ENCODE assay signal across 26 cellular contexts in the genomic region with DNA sequence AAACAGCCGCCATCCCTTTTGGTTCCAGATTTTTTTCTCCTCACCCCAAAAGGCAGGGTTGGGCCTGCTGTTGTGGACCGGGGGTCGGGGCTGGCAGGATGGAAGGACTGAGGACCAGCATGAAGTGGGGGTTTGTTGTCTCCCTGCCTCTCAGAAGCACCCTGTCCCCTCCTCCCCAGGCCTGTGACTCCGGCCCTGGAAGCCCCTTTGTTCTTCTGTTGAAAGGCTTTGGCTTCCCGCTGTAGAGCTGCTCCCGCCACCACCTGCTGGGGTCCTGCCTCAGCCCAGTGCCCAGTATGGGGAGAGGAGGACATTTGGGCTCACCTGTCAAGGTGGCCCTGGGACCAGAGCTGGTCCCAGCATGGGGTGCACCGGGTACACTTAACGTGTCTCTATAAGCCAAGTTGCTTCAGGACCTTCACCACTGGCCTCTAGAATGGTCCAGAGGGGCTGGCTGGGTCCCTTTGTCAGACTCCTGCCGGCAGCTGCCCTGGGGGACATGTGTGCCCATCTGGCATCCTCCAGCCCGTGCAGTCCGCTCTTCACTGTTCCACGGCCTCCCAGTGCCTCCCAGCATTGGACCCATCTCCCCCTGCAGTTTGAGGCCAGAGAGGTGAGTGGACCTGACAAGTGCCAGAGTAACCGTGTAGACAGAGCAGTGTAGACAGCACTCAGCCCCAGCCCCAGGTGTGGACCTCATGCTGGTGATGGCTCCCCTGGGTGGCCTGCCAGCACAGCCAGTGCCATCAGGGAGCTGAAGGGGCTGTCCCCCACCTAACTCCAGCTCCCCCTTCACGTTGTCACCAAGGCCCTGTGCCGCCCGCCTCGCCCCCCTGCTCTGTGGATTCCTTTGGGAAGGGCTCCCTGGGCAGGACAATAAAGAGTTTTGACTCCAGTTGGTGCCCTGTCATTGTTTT. TPM values are rescaled to one million over a fixed set of nuclear protein-coding genes. Genes with fewer than 3 reads are reported as not detected.
"Had no signal": no experiment of that assay in that cellular context is flagged by ENCODE, and none has a peak within 500 bp of the region (broad histone marks: within the 10 kb centered on the region; RNA-seq: fewer than 3 reads in every experiment).

No MANE protein-coding gene starts in this region.

- H3K27ac ChIP-seq: adrenal gland, foreskin keratinocyte, testis, uterus had no signal

- H3K27me3 ChIP-seq: adrenal gland, foreskin keratinocyte, testis, uterus had no signal

- H3K36me3 ChIP-seq: uterus had no signal

- DNase-seq: activated CD4-positive, alpha-beta memory T cell treated with anti-CD3 and anti-CD28 coated beads, Interleukin-2, amount 10 ng/mL, durations not matched to agents 7 days and 5 days; activated CD4-positive, alpha-beta T cell treated with anti-CD3 and anti-CD28 coated beads for 48 hours; activated CD4-positive, CD25-positive, alpha-beta regulatory T cell; activated gamma-delta T cell; adrenal gland; effector CD4-positive, alpha-beta T cell; foreskin keratinocyte; naive thymus-derived CD8-positive, alpha-beta T cell; nucleus accumbens; small intestine; stimulated activated naive CD4-positive, alpha-beta T cell; SW 1271; T-helper 17 cell; testis; trophoblast cell; uterus had no signal

- H3K27ac Mint-ChIP-seq: activated CD4-positive, alpha-beta memory T cell treated with anti-CD3 and anti-CD28 coated beads, Interleukin-2, amount 10 ng/mL, durations not matched to agents 7 days and 5 days; activated naive CD8-positive, alpha-beta T cell; activated T-helper 1 cell treated with anti-CD3 and anti-CD28 coated beads, Interleukin-12 subunit alpha, Interleukin-12 subunit beta, Interleukin-2, Interleukin-4 antibody, amounts not matched to agents 30 ng/mL and 10 ng/mL and 1 ng/mL, durations not matched to agents 14 hours and 24 hours and 36 hours; dendritic cell treated with granulocyte-macrophage colony-stimulating factor and Interleukin-4, amounts not matched to agents 40 ng/mL and 50 ng/mL, for 4 days; mesothelial cell of epicardium had no signal

- H3K4me1 Mint-ChIP-seq: mesothelial cell of epicardium had no signal

- H3K4me3 ChIP-seq: adrenal gland, lung, testis, uterus had no signal

- H3K4me1 ChIP-seq: testis, uterus had no signal

- H3K9me3 ChIP-seq: adrenal gland, testis, uterus had no signal

- ATAC-seq: foreskin keratinocyte; naive thymus-derived CD8-positive, alpha-beta T cell; sciatic nerve; T-helper 17 cell had no signal

- H3K27me3 Mint-ChIP-seq: activated CD4-positive, alpha-beta memory T cell treated with anti-CD3 and anti-CD28 coated beads, Interleukin-2, amount 10 ng/mL, durations not matched to agents 7 days and 5 days; activated naive CD8-positive, alpha-beta T cell; dendritic cell treated with granulocyte-macrophage colony-stimulating factor and Interleukin-4, amounts not matched to agents 40 ng/mL and 50 ng/mL, for 4 days; naive thymus-derived CD8-positive, alpha-beta T cell; T-helper 17 cell had no signal

- H3K4me3 Mint-ChIP-seq: activated CD4-positive, alpha-beta memory T cell treated with anti-CD3 and anti-CD28 coated beads, Interleukin-2, amount 10 ng/mL, durations not matched to agents 7 days and 5 days; activated naive CD8-positive, alpha-beta T cell; activated T-helper 1 cell treated with anti-CD3 and anti-CD28 coated beads, Interleukin-12 subunit alpha, Interleukin-12 subunit beta, Interleukin-2, Interleukin-4 antibody, amounts not matched to agents 30 ng/mL and 10 ng/mL and 1 ng/mL, durations not matched to agents 14 hours and 24 hours and 36 hours; dendritic cell treated with granulocyte-macrophage colony-stimulating factor and Interleukin-4, amounts not matched to agents 40 ng/mL and 50 ng/mL, for 4 days; mesothelial cell of epicardium; naive thymus-derived CD8-positive, alpha-beta T cell; T-helper 17 cell had no signal

- H3K9me3 Mint-ChIP-seq: activated CD4-positive, alpha-beta memory T cell treated with anti-CD3 and anti-CD28 coated beads, Interleukin-2, amount 10 ng/mL, durations not matched to agents 7 days and 5 days; activated T-helper 1 cell treated with anti-CD3 and anti-CD28 coated beads, Interleukin-12 subunit alpha, Interleukin-12 subunit beta, Interleukin-2, Interleukin-4 antibody, amounts not matched to agents 30 ng/mL and 10 ng/mL and 1 ng/mL, durations not matched to agents 14 hours and 24 hours and 36 hours; dendritic cell treated with granulocyte-macrophage colony-stimulating factor and Interleukin-4, amounts not matched to agents 40 ng/mL and 50 ng/mL, for 4 days; mesothelial cell of epicardium; naive thymus-derived CD8-positive, alpha-beta T cell had no signal

RNA-seq across cellular contexts. Expression of gene FCN3, which starts 38.9 kb away (rescaled TPM):
- total RNA-seq: activated CD4-positive, alpha-beta memory T cell treated with anti-CD3 and anti-CD28 coated beads, Interleukin-2, amount 10 ng/mL, durations not matched to agents 7 days and 5 days; activated T-helper 1 cell treated with anti-CD3 and anti-CD28 coated beads, Interleukin-12 subunit alpha, Interleukin-12 subunit beta, Interleukin-2, Interleukin-4 antibody, amounts not matched to agents 30 ng/mL and 10 ng/mL and 1 ng/mL, durations not matched to agents 14 hours and 24 hours and 36 hours; astrocyte; chondrocyte; foreskin keratinocyte; glomerular endothelial cell; naive thymus-derived CD8-positive, alpha-beta T cell; T-helper 17 cell had no signal
- polyA plus RNA-seq: keratinocyte; naive thymus-derived CD8-positive, alpha-beta T cell had no signal

RNA-seq across cellular contexts. Expression of gene CD164L2, which starts 47.4 kb away (rescaled TPM):
- total RNA-seq: activated CD4-positive, alpha-beta memory T cell treated with anti-CD3 and anti-CD28 coated beads, Interleukin-2, amount 10 ng/mL, durations not matched to agents 7 days and 5 days; activated T-helper 1 cell treated with anti-CD3 and anti-CD28 coated beads, Interleukin-12 subunit alpha, Interleukin-12 subunit beta, Interleukin-2, Interleukin-4 antibody, amounts not matched to agents 30 ng/mL and 10 ng/mL and 1 ng/mL, durations not matched to agents 14 hours and 24 hours and 36 hours; astrocyte; chondrocyte; glomerular endothelial cell; naive thymus-derived CD8-positive, alpha-beta T cell; sciatic nerve; T-helper 17 cell had no signal
